ENCODE assay signal across 25 cellular contexts in the genomic region with DNA sequence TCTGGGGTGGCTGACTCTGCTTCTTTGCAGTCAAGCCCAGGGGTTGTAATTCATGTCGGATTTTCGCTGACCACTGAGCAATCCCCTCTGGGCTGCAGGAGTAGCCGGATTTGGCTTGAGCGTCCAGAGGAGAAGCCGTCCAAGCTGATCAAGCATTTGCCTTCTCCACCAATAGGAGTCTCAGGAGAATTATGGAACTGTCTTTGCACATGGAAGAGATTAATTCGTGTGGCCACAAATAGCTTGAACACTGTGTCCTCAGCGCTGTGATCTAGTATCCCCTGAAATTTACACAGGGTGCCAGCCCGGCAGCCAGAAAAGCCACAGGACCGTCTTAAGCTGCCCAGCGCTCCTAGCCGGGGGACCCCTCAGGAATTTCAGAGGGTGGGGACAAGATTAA. TPM values are rescaled to one million over a fixed set of nuclear protein-coding genes. Genes with fewer than 3 reads are reported as not detected.
A peak's percentile ranks its signal among the peaks of the same experiment; 100 is the strongest.
DNase-seq lines count a peak whose midpoint lies in the region; ATAC-seq and TF ChIP-seq lines count a peak whose summit lies in the region.
"Had no signal": no experiment of that assay in that cellular context is flagged by ENCODE, and none has a peak within 500 bp of the region (broad histone marks: within the 10 kb centered on the region; RNA-seq: fewer than 3 reads in every experiment).

No MANE protein-coding gene starts in this region.

- H3K27ac ChIP-seq in temporal lobe (ENCODE audit: low read depth, low read length) (peak overlapping the region; percentile 36), A673 (ENCODE audit: low read depth, low read length, poor library complexity, severe bottlenecking) (no peak overlapping the region)
- H3K27ac ChIP-seq: BLaER1, neural progenitor cell, PC-9 had no signal

- H3K36me3 ChIP-seq in A673 (ENCODE audit: insufficient read depth, low read length, poor library complexity, severe bottlenecking) = no peaks in the 10 kb centered on the region
- H3K36me3 ChIP-seq: ascending aorta, BLaER1, neural progenitor cell had no signal

- intact Hi-C loops in A673 (cut with micrococcal nuclease; ENCODE audit: unreplicated experiment) = no loop called here

- DNase-seq in GM04504 (ENCODE audit: low read depth) (peak; percentile 52), fibroblast of gingiva (ENCODE audit: low read depth) (peak; percentile 95), midbrain (lab: John Stamatoyannopoulos, UW) (peak; percentile 27), A673 (ENCODE audit: low spot score) (no peak), GM13977 (ENCODE audit: low spot score) (no peak), Ammon's horn (ENCODE audit: low spot score) (no peak)
- DNase-seq: activated CD4-positive, alpha-beta memory T cell treated with anti-CD3 and anti-CD28 coated beads, Interleukin-2, amount 10 ng/mL, durations not matched to agents 7 days and 5 days; activated naive CD4-positive, alpha-beta T cell; activated T-cell treated with anti-CD3 and anti-CD28 coated beads, Interleukin-2, amount 50 U/mL, for 1 hour; Calu3; effector memory CD8-positive, alpha-beta T cell; H9; kidney; NCI-H1694 treated with DMSO at 0.1 percent for 48 hours; NCI-H774; T-helper 17 cell had no signal

- H3K4me3 ChIP-seq in A673 (ENCODE audit: low read depth, low read length, poor library complexity, severe bottlenecking) = no peak overlapping the region
- H3K4me3 ChIP-seq: ascending aorta, BLaER1, neural progenitor cell, PC-9 had no signal

- no TSS peak for BruUV-seq in A673 (replicated peaks; lab: Mats Ljungman, UMichigan)

- CTCF ChIA-PET in A673 (lab: Charles Lee) = no interaction called here

- H3K27me3 ChIP-seq in A673 (replicated peaks; ENCODE audit: insufficient read depth, low read depth, low read length, poor library complexity) = peaks cover 56% of the 10 kb centered on the region
- H3K27me3 ChIP-seq: BLaER1, neural progenitor cell had no signal

- POLR2A ChIA-PET in A673 (lab: Charles Lee; ENCODE audit: low non-redundant PET) = no interaction called here

- H3K4me1 ChIP-seq in A673 (ENCODE audit: insufficient read depth, low read length, poor library complexity, severe bottlenecking) = no peaks in the 10 kb centered on the region
- H3K4me1 ChIP-seq: BLaER1 had no signal

- in situ Hi-C loops in GM13977 (cut with MboI; ENCODE audit: low pct_unique_long_range_greater_than_20kb, low sequenced_read_pairs, unreplicated experiment) = no loop called here

- TF ChIP-seq CTCF in A673 (conservative IDR thresholded peaks at IDR 0.05; ENCODE audit: low read depth, low read length) (no peak), GM13977 (IDR thresholded peaks at IDR 0.05; ENCODE audit: extremely low read depth, insufficient read depth, missing control alignments) (no peak)

- ATAC-seq in GM21423 (IDR thresholded peaks at IDR 0.05; ENCODE audit: unreplicated experiment) = no peak
- ATAC-seq: effector memory CD8-positive, alpha-beta T cell; HepG2; stimulated activated effector memory CD8-positive, alpha-beta T cell treated with anti-CD3 and anti-CD28 coated beads, Interleukin-12 subunit alpha, Interleukin-12 subunit beta, amount 100 ng/mL, for 72 hours; T-helper 17 cell had no signal

- no peaks in the 10 kb centered on the region for H3K9me3 ChIP-seq in A673 (ENCODE audit: low read depth, low read length, poor library complexity, severe bottlenecking)
- H3K9me3 ChIP-seq: ascending aorta had no signal

RNA-seq across cellular contexts. Expression of gene EYA2, which starts 37.1 kb away (rescaled TPM):
- total RNA-seq in temporal lobe = 1.5 TPM
- total RNA-seq in A673 (2021) = not detected in 2 replicates
- total RNA-seq: HepG2, PC-9, SK-MEL-5 had no signal

Comparison
In these comparisons a context has a peak if more than half of its experiments do, and no peak if none do; other contexts are left out.
1. DNase-seq: peak in GM04504 (single experiment), fibroblast of gingiva (single experiment) and midbrain (single experiment); none in A673 (single experiment), GM13977 (single experiment) and Ammon's horn (single experiment).